12 cellular contexts compared by ENCODE assay signal in genomic region chr6:8392569-8392968, GRCh38. TPM values are rescaled to one million over a fixed set of nuclear protein-coding genes. Genes with fewer than 3 reads are reported as not detected.
DNase-seq lines count a peak whose midpoint lies in the region; ATAC-seq and TF ChIP-seq lines count a peak whose summit lies in the region.
"Had no signal": no experiment of that assay in that cellular context is flagged by ENCODE, and none has a peak within 500 bp of the region (broad histone marks: within the 10 kb centered on the region; RNA-seq: fewer than 3 reads in every experiment).

No MANE protein-coding gene starts in this region.

- H3K4me1 ChIP-seq in mucosa of descending colon (ENCODE audit: low read depth) = peaks cover 7% of the 10 kb centered on the region
- H3K4me1 ChIP-seq: left ventricle myocardium inferior had no signal

- H3K9me3 ChIP-seq in mucosa of descending colon = no peaks in the 10 kb centered on the region
- H3K9me3 ChIP-seq: left ventricle myocardium inferior had no signal

- peak; percentile 99 for ATAC-seq in mucosa of descending colon
- ATAC-seq: sciatic nerve had no signal

- intact Hi-C loops in mucosa of descending colon (cut with DNase I, micrococcal nuclease) = no loop called here

- no peak for TF ChIP-seq CTCF in mucosa of descending colon (IDR thresholded peaks at IDR 0.05)

- H3K36me3 ChIP-seq in mucosa of descending colon (ENCODE audit: low read depth) = no peaks in the 10 kb centered on the region
- H3K36me3 ChIP-seq: left ventricle myocardium inferior had no signal

- peak; percentile 7 for DNase-seq in GF-D8 (lab: John Stamatoyannopoulos, UW)
- DNase-seq in LoVo (ENCODE audit: low spot score) = peak; percentile 65
- peak; percentile 2 for DNase-seq in SIG-M5 (lab: John Stamatoyannopoulos, UW)
- DNase-seq in mucosa of descending colon = peak; percentile 37 to 66 (median 39)
- no peak for DNase-seq in activated gamma-delta T cell (lab: John Stamatoyannopoulos, UW)
- DNase-seq in T1000 (lab: John Stamatoyannopoulos, UW) = no peak
- DNase-seq in germinal center (ENCODE audit: low spot score) = no peak
- DNase-seq: activated CD4-positive, alpha-beta memory T cell treated with anti-CD3 and anti-CD28 coated beads for 36 hours; activated naive CD4-positive, alpha-beta T cell; left ventricle myocardium inferior; NCI-H2029 treated with DMSO at 0.1 percent for 48 hours had no signal

- no peak overlapping the region for H3K4me3 ChIP-seq in mucosa of descending colon
- H3K4me3 ChIP-seq: left ventricle myocardium inferior had no signal

RNA-seq across cellular contexts. Expression of gene SLC35B3, which starts 42.8 kb away (rescaled TPM):
- 10 to 100 TPM; 31.8 to 48.2 (median 38.7) TPM for total RNA-seq in mucosa of descending colon

Comparison
In these comparisons a context has a peak if more than half of its experiments do, and no peak if none do; other contexts are left out.
1. DNase-seq: peak in GF-D8 (single experiment), LoVo (single experiment), SIG-M5 (single experiment) and mucosa of descending colon (3 of 3); none in activated gamma-delta T cell (single experiment), T1000 (single experiment) and germinal center (single experiment).